24 cellular contexts compared by ENCODE assay signal in genomic region chr15:78390242-78390641, GRCh38. TPM values are rescaled to one million over a fixed set of nuclear protein-coding genes. Genes with fewer than 3 reads are reported as not detected.
"Had no signal": no experiment of that assay in that cellular context is flagged by ENCODE, and none has a peak within 500 bp of the region (broad histone marks: within the 10 kb centered on the region; RNA-seq: fewer than 3 reads in every experiment).

No MANE protein-coding gene starts in this region.

- H3K4me3 Mint-ChIP-seq: naive thymus-derived CD8-positive, alpha-beta T cell; neural crest cell had no signal

- H3K4me1 ChIP-seq: colonic mucosa, heart left ventricle, tibial artery had no signal

- H3K27me3 ChIP-seq: colonic mucosa, sigmoid colon had no signal

- H3K36me3 Mint-ChIP-seq: naive thymus-derived CD8-positive, alpha-beta T cell had no signal

- H3K4me1 Mint-ChIP-seq: naive thymus-derived CD8-positive, alpha-beta T cell had no signal

- H3K27ac ChIP-seq: colonic mucosa, heart left ventricle, sigmoid colon, tibial artery had no signal

- H3K36me3 ChIP-seq: colonic mucosa, heart left ventricle, sigmoid colon, tibial artery had no signal

- H3K9me3 Mint-ChIP-seq: naive thymus-derived CD8-positive, alpha-beta T cell; neural crest cell had no signal

- H3K9me3 ChIP-seq: colonic mucosa, heart left ventricle, mucosa of descending colon, sigmoid colon, tibial artery had no signal

- DNase-seq: cerebellar nuclear complex; colonic mucosa; dermis blood vessel endothelial cell; erythroblast; foreskin melanocyte; heart left ventricle; hypothalamus; kidney glomerular epithelial cell; mucosa of descending colon; naive thymus-derived CD8-positive, alpha-beta T cell; posterior cingulate gyrus; sigmoid colon; stimulated activated CD4-positive, alpha-beta T cell treated with anti-CD3 and anti-CD28 coated beads, Interleukin-2, amount 100 ng/mL, for 24 hours; stimulated activated naive CD4-positive, alpha-beta T cell had no signal

- H3K27ac Mint-ChIP-seq: naive thymus-derived CD8-positive, alpha-beta T cell had no signal

- ATAC-seq: heart left ventricle; mucosa of descending colon; naive thymus-derived CD8-positive, alpha-beta T cell had no signal

- FAIRE-seq: endothelial cell of umbilical vein, islet of Langerhans had no signal

- H3K4me3 ChIP-seq: colonic mucosa, heart left ventricle, mucosa of descending colon, sigmoid colon, skin epidermis, tibial artery had no signal

RNA-seq across cellular contexts. Expression of gene CRABP1, which starts 50.1 kb away (rescaled TPM):
- total RNA-seq: dermis blood vessel endothelial cell; endothelial cell of umbilical vein; liver; lung microvascular endothelial cell; mesenteric fat pad; naive thymus-derived CD8-positive, alpha-beta T cell; pulmonary artery endothelial cell; ureter had no signal
- polyA plus RNA-seq: heart left ventricle; liver; naive thymus-derived CD8-positive, alpha-beta T cell had no signal
